Comparison of ENCODE assay signal across 16 cellular contexts in genomic region chr5:134055015-134055414, GRCh38. TPM values are rescaled to one million over a fixed set of nuclear protein-coding genes. Genes with fewer than 3 reads are reported as not detected.
DNase-seq lines count a peak whose midpoint lies in the region; ATAC-seq and TF ChIP-seq lines count a peak whose summit lies in the region.
"Had no signal": no experiment of that assay in that cellular context is flagged by ENCODE, and none has a peak within 500 bp of the region (broad histone marks: within the 10 kb centered on the region; RNA-seq: fewer than 3 reads in every experiment).

No MANE protein-coding gene starts in this region.

- H3K36me3 Mint-ChIP-seq in activated naive CD4-positive, alpha-beta T cell treated with anti-CD3 and anti-CD28 coated beads for 36 hours (ENCODE audit: low read depth) = no peaks in the 10 kb centered on the region
- H3K36me3 Mint-ChIP-seq in activated B cell treated with CpG ODN at 0.5 μM for 24 hours (ENCODE audit: low read depth) = no peaks in the 10 kb centered on the region
- H3K36me3 Mint-ChIP-seq: CD8-positive, alpha-beta memory T cell had no signal

- no peaks in the 10 kb centered on the region for H3K27me3 ChIP-seq in osteoblast (ENCODE audit: insufficient read depth, low read length)

- peak overlapping the region; percentile 65 for H3K27ac Mint-ChIP-seq in activated naive CD4-positive, alpha-beta T cell treated with anti-CD3 and anti-CD28 coated beads for 36 hours
- H3K27ac Mint-ChIP-seq in activated B cell treated with CpG ODN at 0.5 μM for 24 hours = peak overlapping the region; percentile 6

- H3K36me3 ChIP-seq in KOPT-K1 (ENCODE audit: insufficient read depth, low read length) (no peaks in the 10 kb centered on the region), osteoblast (ENCODE audit: insufficient read depth, low read length) (no peaks in the 10 kb centered on the region)

- TF ChIP-seq CTCF in activated B cell treated with CpG ODN at 0.5 μM for 24 hours (IDR thresholded peaks at IDR 0.05) = no peak
- no peak for TF ChIP-seq CTCF in osteoblast (IDR thresholded peaks at IDR 0.05; ENCODE audit: extremely low read depth, low read depth, low read length)

- H3K4me3 ChIP-seq in osteoblast (ENCODE audit: insufficient read depth, low read length) = no peak overlapping the region

- peaks cover 58% of the 10 kb centered on the region for H3K4me1 Mint-ChIP-seq in activated naive CD4-positive, alpha-beta T cell treated with anti-CD3 and anti-CD28 coated beads for 36 hours (ENCODE audit: low read depth)
- H3K4me1 Mint-ChIP-seq in activated B cell treated with CpG ODN at 0.5 μM for 24 hours = peaks cover 7% of the 10 kb centered on the region

- no peak overlapping the region for H3K4me3 Mint-ChIP-seq in activated naive CD4-positive, alpha-beta T cell treated with anti-CD3 and anti-CD28 coated beads for 36 hours
- H3K4me3 Mint-ChIP-seq in activated B cell treated with CpG ODN at 0.5 μM for 24 hours = no peak overlapping the region
- H3K4me3 Mint-ChIP-seq: CD8-positive, alpha-beta memory T cell had no signal

- no peak for DNase-seq in activated naive CD4-positive, alpha-beta T cell treated with anti-CD3 and anti-CD28 coated beads for 36 hours
- DNase-seq in activated naive CD4-positive, alpha-beta T cell treated with Interleukin-2 at 50 U/mL for 16 hours = no peak
- DNase-seq in activated B cell treated with CpG ODN at 0.5 μM for 24 hours (no peak), osteoblast (ENCODE audit: insufficient read length, low spot score, missing footprints) (peak; percentile 44), NCI-H345 treated with DMSO at 0.1 percent for 48 hours (lab: John Stamatoyannopoulos, UW; ENCODE audit: unreplicated experiment) (no peak), DMS153 treated with DMSO at 0.1 percent for 48 hours (lab: John Stamatoyannopoulos, UW; ENCODE audit: unreplicated experiment) (no peak)
- DNase-seq in effector CD4-positive, alpha-beta T cell = no peak
- DNase-seq: CD8-positive, alpha-beta memory T cell; KBM-7; MM.1S; NCI-H1105; NCI-H1694 treated with DMSO at 0.1 percent for 48 hours; NCI-H446; NCI-H748 treated with DMSO at 0.1 percent for 48 hours; SHP77 had no signal

- H3K9me3 ChIP-seq in KOPT-K1 (ENCODE audit: insufficient read depth, low read length, poor library complexity, severe bottlenecking) (no peaks in the 10 kb centered on the region), osteoblast (ENCODE audit: low read depth, low read length) (no peaks in the 10 kb centered on the region)

- H3K27ac ChIP-seq in KOPT-K1 (ENCODE audit: low read depth, low read length, poor library complexity, severe bottlenecking) = peak overlapping the region; percentile 94
- H3K27ac ChIP-seq in osteoblast (ENCODE audit: low read depth, low read length) = no peak overlapping the region

- no peak overlapping the region for H2AFZ ChIP-seq in osteoblast (ENCODE audit: low read length)

- CTCF ChIA-PET in activated naive CD4-positive, alpha-beta T cell treated with anti-CD3 and anti-CD28 coated beads for 36 hours (lab: Charles Lee) = interaction anchor here (1.0 to 12.6 kb wide), 4 partner anchors 11 to 50 kb away, joined by 3 to 99 read pairs (median 24); no protein-coding TSS in a partner anchor
- CTCF ChIA-PET in activated B cell treated with CpG ODN at 0.5 μM for 24 hours (lab: Charles Lee) = interaction anchor here (1.1 kb wide), 1 partner anchor 16 kb away, joined by 3 read pairs; no protein-coding TSS in a partner anchor

- intact Hi-C loops in activated naive CD4-positive, alpha-beta T cell treated with anti-CD3 and anti-CD28 coated beads for 36 hours (cut with micrococcal nuclease) = no loop called here
- intact Hi-C loops in activated B cell treated with CpG ODN at 0.5 μM for 24 hours (cut with micrococcal nuclease) = no loop called here

- H3K27me3 Mint-ChIP-seq in activated naive CD4-positive, alpha-beta T cell treated with anti-CD3 and anti-CD28 coated beads for 36 hours (ENCODE audit: low read depth) = no peaks in the 10 kb centered on the region
- no peaks in the 10 kb centered on the region for H3K27me3 Mint-ChIP-seq in activated B cell treated with CpG ODN at 0.5 μM for 24 hours
- H3K27me3 Mint-ChIP-seq: CD8-positive, alpha-beta memory T cell had no signal

- H3K4me2 ChIP-seq in osteoblast (ENCODE audit: insufficient read depth, low read length) = no peak overlapping the region

- no peak for ATAC-seq in activated B cell treated with CpG ODN at 0.5 μM for 24 hours (ENCODE audit: low read depth)

- POLR2A ChIA-PET in activated B cell treated with CpG ODN at 0.5 μM for 24 hours (lab: Charles Lee) = no interaction called here

- no peaks in the 10 kb centered on the region for H3K9me3 Mint-ChIP-seq in activated naive CD4-positive, alpha-beta T cell treated with anti-CD3 and anti-CD28 coated beads for 36 hours
- H3K9me3 Mint-ChIP-seq in activated B cell treated with CpG ODN at 0.5 μM for 24 hours = no peaks in the 10 kb centered on the region
- H3K9me3 Mint-ChIP-seq: CD8-positive, alpha-beta memory T cell had no signal

- H4K20me1 ChIP-seq in osteoblast (ENCODE audit: insufficient read depth, low read length) = no peaks in the 10 kb centered on the region

- peaks cover 15% of the 10 kb centered on the region for H3K4me1 ChIP-seq in osteoblast (ENCODE audit: insufficient read depth, low read length)

- no peaks in the 10 kb centered on the region for H3K79me2 ChIP-seq in osteoblast (ENCODE audit: insufficient read depth, low read length)

RNA-seq across cellular contexts. Expression of gene VDAC1, which starts 50.2 kb away (rescaled TPM):
- 100 to 1,000 TPM; 485 to 513 TPM for total RNA-seq in activated naive CD4-positive, alpha-beta T cell treated with anti-CD3 and anti-CD28 coated beads for 36 hours
- total RNA-seq in activated B cell treated with CpG ODN at 0.5 μM for 24 hours = 158 and 164 TPM in 2 replicates
- 236 and 264 TPM in 2 replicates for total RNA-seq in osteoblast

RNA-seq across cellular contexts. Expression of gene TCF7, which starts 59.5 kb away (rescaled TPM):
- total RNA-seq in activated naive CD4-positive, alpha-beta T cell treated with anti-CD3 and anti-CD28 coated beads for 36 hours = 10 to 100 TPM; 87.9 to 92.3 TPM
- total RNA-seq in activated B cell treated with CpG ODN at 0.5 μM for 24 hours = 13.2 and 15.8 TPM in 2 replicates
- total RNA-seq in osteoblast = 2.9 and 3.3 TPM in 2 replicates
